In the genomic region with DNA sequence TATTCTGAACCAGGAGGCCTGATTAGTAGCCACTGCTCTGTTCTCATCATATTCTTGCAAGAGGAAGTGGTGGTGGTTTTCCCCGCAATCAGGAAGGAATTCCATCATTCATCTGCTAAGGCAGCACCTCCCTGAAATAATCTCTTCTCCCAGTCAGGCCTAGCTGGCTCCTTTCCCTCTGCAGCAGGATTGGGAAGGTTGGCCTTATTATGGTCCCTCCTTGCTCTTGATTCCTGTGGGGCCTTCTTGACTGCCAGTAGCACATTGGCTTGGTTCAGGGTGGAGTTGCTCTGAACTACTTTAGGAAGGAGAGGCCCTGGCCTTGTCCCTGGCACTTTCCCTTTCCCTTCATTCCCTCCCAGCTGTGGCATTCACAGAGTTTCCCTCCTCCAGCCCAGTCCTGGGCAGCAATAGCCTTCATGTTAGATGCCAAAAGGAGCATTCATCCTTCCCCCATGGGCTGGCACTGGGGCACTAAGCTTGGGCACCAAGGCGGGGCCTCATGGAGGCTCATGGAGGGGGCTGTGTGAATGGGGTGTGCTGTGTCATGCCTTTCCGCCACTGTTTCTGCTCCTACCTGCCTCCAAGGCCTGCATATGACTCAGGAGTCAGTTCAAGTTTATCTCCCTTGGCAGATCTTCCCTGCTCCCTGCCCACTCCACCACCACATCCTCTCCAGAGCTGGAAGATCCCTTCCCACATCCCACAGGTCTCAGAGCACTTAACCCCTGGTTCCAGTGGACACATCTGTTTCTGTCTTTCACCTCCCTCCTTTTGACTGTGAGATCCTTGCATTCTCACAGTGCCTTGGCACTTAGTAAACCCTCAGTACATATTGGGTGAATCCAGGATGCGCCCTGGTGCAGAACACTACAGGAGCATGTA, we compare ENCODE assay signal across 1 cellular context.
A peak's percentile ranks its signal among the peaks of the same experiment; 100 is the strongest.
TF ChIP-seq lines count a peak whose summit lies in the region.

No MANE protein-coding gene starts in this region.

TF ChIP-seq in K562, 482 proteins besides CTCF, POLR2A, EP300 and RAD21 (continued from another document and continues in another):
- TF ChIP-seq, protein P1, sequence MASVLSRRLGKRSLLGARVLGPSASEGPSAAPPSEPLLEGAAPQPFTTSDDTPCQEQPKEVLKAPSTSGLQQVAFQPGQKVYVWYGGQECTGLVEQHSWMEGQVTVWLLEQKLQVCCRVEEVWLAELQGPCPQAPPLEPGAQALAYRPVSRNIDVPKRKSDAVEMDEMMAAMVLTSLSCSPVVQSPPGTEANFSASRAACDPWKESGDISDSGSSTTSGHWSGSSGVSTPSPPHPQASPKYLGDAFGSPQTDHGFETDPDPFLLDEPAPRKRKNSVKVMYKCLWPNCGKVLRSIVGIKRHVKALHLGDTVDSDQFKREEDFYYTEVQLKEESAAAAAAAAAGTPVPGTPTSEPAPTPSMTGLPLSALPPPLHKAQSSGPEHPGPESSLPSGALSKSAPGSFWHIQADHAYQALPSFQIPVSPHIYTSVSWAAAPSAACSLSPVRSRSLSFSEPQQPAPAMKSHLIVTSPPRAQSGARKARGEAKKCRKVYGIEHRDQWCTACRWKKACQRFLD (CRISPR knock-in tag; IDR thresholded peaks at IDR 0.05): peak; percentile 75
- TF ChIP-seq, protein P2, sequence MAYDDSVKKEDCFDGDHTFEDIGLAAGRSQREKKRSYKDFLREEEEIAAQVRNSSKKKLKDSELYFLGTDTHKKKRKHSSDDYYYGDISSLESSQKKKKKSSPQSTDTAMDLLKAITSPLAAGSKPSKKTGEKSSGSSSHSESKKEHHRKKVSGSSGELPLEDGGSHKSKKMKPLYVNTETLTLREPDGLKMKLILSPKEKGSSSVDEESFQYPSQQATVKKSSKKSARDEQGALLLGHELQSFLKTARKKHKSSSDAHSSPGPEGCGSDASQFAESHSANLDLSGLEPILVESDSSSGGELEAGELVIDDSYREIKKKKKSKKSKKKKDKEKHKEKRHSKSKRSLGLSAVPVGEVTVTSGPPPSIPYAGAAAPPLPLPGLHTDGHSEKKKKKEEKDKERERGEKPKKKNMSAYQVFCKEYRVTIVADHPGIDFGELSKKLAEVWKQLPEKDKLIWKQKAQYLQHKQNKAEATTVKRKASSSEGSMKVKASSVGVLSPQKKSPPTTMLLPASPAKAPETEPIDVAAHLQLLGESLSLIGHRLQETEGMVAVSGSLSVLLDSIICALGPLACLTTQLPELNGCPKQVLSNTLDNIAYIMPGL (CRISPR knock-in tag; IDR thresholded peaks at IDR 0.05): no peak
- TF ChIP-seq TRIM24 (IDR thresholded peaks at IDR 0.05): no peak
- no peak for TF ChIP-seq DNMT1 (IDR thresholded peaks at IDR 0.05)
- peak; percentile 42 for TF ChIP-seq TAF7 (tag; IDR thresholded peaks at IDR 0.05)
- no peak for TF ChIP-seq EP400 (IDR thresholded peaks at IDR 0.05)
- TF ChIP-seq SMARCA4 (IDR thresholded peaks at IDR 0.05): peak; percentile 34; the same call in 1 of the 2 replicates
- TF ChIP-seq CBFA2T2 (conservative IDR thresholded peaks at IDR 0.05): peak; percentile 41; the same call in 1 of the 2 replicates
- no peak for TF ChIP-seq NFRKB (IDR thresholded peaks at IDR 0.05; ENCODE audit: low read depth)
- TF ChIP-seq, protein P3, sequence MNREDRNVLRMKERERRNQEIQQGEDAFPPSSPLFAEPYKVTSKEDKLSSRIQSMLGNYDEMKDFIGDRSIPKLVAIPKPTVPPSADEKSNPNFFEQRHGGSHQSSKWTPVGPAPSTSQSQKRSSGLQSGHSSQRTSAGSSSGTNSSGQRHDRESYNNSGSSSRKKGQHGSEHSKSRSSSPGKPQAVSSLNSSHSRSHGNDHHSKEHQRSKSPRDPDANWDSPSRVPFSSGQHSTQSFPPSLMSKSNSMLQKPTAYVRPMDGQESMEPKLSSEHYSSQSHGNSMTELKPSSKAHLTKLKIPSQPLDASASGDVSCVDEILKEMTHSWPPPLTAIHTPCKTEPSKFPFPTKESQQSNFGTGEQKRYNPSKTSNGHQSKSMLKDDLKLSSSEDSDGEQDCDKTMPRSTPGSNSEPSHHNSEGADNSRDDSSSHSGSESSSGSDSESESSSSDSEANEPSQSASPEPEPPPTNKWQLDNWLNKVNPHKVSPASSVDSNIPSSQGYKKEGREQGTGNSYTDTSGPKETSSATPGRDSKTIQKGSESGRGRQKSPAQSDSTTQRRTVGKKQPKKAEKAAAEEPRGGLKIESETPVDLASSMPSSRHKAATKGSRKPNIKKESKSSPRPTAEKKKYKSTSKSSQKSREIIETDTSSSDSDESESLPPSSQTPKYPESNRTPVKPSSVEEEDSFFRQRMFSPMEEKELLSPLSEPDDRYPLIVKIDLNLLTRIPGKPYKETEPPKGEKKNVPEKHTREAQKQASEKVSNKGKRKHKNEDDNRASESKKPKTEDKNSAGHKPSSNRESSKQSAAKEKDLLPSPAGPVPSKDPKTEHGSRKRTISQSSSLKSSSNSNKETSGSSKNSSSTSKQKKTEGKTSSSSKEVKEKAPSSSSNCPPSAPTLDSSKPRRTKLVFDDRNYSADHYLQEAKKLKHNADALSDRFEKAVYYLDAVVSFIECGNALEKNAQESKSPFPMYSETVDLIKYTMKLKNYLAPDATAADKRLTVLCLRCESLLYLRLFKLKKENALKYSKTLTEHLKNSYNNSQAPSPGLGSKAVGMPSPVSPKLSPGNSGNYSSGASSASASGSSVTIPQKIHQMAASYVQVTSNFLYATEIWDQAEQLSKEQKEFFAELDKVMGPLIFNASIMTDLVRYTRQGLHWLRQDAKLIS (CRISPR knock-in tag; IDR thresholded peaks at IDR 0.05): no peak
- no peak for TF ChIP-seq ZFP36 (IDR thresholded peaks at IDR 0.05; ENCODE audit: low read depth, low read length, partially characterized antibody)
- TF ChIP-seq ZNF134 (CRISPR knock-in tag; conservative IDR thresholded peaks at IDR 0.05): peak; percentile 57
- TF ChIP-seq, protein P4, sequence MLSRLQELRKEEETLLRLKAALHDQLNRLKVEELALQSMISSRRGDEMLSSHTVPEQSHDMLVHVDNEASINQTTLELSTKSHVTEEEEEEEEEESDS (CRISPR knock-in tag; IDR thresholded peaks at IDR 0.05): no peak
- 0 out of 2 replicates have a peak, but pooled peaks have one; percentile 23 for TF ChIP-seq GATA2 (CRISPR knock-in tag; IDR thresholded peaks at IDR 0.05)
- TF ChIP-seq ARID1B (IDR thresholded peaks at IDR 0.05): peak; percentile 50
- TF ChIP-seq ZNF408 (CRISPR knock-in tag; IDR thresholded peaks at IDR 0.05; ENCODE audit: low read depth): no peak
- no peak for TF ChIP-seq CHD1 (IDR thresholded peaks at IDR 0.05; ENCODE audit: low read length)
- TF ChIP-seq SMAD1 (IDR thresholded peaks at IDR 0.05; ENCODE audit: low read depth, low read length, partially characterized antibody): no peak
- no peak for TF ChIP-seq TSC22D4 (tag; IDR thresholded peaks at IDR 0.05)
- TF ChIP-seq PHTF2 (CRISPR knock-in tag; IDR thresholded peaks at IDR 0.05): no peak
- no peak for TF ChIP-seq PML (IDR thresholded peaks at IDR 0.05; ENCODE audit: low read length)
- no peak for TF ChIP-seq SRSF7 (optimal IDR thresholded peaks at IDR 0.05; ENCODE audit: low read depth, low read length)
- TF ChIP-seq NR2C2 (CRISPR knock-in tag; IDR thresholded peaks at IDR 0.05): no peak
- peak; percentile 47; the same call in 1 of the 2 replicates for TF ChIP-seq NR2C2 (tag; IDR thresholded peaks at IDR 0.05)
- no peak for TF ChIP-seq ZNF239 (CRISPR knock-in tag; IDR thresholded peaks at IDR 0.05)
- TF ChIP-seq, protein P5, sequence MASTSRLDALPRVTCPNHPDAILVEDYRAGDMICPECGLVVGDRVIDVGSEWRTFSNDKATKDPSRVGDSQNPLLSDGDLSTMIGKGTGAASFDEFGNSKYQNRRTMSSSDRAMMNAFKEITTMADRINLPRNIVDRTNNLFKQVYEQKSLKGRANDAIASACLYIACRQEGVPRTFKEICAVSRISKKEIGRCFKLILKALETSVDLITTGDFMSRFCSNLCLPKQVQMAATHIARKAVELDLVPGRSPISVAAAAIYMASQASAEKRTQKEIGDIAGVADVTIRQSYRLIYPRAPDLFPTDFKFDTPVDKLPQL (IDR thresholded peaks at IDR 0.05; ENCODE audit: extremely low read depth, insufficient read length): no peak
- no peak for TF ChIP-seq RBM25 (IDR thresholded peaks at IDR 0.05; ENCODE audit: low read depth, low read length, severe bottlenecking)
- TF ChIP-seq ZNF551 (CRISPR knock-in tag; IDR thresholded peaks at IDR 0.05): no peak
- no peak for TF ChIP-seq ZC3H4 (CRISPR knock-in tag; IDR thresholded peaks at IDR 0.05; ENCODE audit: borderline replicate concordance)
- TF ChIP-seq, protein P6, sequence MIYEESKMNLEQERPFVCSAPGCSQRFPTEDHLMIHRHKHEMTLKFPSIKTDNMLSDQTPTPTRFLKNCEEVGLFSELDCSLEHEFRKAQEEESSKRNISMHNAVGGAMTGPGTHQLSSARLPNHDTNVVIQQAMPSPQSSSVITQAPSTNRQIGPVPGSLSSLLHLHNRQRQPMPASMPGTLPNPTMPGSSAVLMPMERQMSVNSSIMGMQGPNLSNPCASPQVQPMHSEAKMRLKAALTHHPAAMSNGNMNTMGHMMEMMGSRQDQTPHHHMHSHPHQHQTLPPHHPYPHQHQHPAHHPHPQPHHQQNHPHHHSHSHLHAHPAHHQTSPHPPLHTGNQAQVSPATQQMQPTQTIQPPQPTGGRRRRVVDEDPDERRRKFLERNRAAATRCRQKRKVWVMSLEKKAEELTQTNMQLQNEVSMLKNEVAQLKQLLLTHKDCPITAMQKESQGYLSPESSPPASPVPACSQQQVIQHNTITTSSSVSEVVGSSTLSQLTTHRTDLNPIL (CRISPR knock-in tag; IDR thresholded peaks at IDR 0.05): no peak
- TF ChIP-seq HNRNPL (IDR thresholded peaks at IDR 0.05; ENCODE audit: low read depth, low read length): no peak
- TF ChIP-seq NRF1 (conservative IDR thresholded peaks at IDR 0.05 in 1 of 2, IDR thresholded peaks at IDR 0.05 in 1 of 2): no peak
- no peak for TF ChIP-seq DMBX1 (CRISPR knock-in tag; IDR thresholded peaks at IDR 0.05; ENCODE audit: borderline replicate concordance)
- no peak for TF ChIP-seq NCOA6 (IDR thresholded peaks at IDR 0.05)
- TF ChIP-seq, protein P7, sequence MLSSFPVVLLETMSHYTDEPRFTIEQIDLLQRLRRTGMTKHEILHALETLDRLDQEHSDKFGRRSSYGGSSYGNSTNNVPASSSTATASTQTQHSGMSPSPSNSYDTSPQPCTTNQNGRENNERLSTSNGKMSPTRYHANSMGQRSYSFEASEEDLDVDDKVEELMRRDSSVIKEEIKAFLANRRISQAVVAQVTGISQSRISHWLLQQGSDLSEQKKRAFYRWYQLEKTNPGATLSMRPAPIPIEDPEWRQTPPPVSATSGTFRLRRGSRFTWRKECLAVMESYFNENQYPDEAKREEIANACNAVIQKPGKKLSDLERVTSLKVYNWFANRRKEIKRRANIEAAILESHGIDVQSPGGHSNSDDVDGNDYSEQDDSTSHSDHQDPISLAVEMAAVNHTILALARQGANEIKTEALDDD (IDR thresholded peaks at IDR 0.05): no peak
- TF ChIP-seq, protein P8, sequence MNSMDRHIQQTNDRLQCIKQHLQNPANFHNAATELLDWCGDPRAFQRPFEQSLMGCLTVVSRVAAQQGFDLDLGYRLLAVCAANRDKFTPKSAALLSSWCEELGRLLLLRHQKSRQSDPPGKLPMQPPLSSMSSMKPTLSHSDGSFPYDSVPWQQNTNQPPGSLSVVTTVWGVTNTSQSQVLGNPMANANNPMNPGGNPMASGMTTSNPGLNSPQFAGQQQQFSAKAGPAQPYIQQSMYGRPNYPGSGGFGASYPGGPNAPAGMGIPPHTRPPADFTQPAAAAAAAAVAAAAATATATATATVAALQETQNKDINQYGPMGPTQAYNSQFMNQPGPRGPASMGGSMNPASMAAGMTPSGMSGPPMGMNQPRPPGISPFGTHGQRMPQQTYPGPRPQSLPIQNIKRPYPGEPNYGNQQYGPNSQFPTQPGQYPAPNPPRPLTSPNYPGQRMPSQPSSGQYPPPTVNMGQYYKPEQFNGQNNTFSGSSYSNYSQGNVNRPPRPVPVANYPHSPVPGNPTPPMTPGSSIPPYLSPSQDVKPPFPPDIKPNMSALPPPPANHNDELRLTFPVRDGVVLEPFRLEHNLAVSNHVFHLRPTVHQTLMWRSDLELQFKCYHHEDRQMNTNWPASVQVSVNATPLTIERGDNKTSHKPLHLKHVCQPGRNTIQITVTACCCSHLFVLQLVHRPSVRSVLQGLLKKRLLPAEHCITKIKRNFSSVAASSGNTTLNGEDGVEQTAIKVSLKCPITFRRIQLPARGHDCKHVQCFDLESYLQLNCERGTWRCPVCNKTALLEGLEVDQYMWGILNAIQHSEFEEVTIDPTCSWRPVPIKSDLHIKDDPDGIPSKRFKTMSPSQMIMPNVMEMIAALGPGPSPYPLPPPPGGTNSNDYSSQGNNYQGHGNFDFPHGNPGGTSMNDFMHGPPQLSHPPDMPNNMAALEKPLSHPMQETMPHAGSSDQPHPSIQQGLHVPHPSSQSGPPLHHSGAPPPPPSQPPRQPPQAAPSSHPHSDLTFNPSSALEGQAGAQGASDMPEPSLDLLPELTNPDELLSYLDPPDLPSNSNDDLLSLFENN (IDR thresholded peaks at IDR 0.05; ENCODE audit: low read depth in 2 of 2, low read length in 2 of 2): no peak
- TF ChIP-seq, protein P9, sequence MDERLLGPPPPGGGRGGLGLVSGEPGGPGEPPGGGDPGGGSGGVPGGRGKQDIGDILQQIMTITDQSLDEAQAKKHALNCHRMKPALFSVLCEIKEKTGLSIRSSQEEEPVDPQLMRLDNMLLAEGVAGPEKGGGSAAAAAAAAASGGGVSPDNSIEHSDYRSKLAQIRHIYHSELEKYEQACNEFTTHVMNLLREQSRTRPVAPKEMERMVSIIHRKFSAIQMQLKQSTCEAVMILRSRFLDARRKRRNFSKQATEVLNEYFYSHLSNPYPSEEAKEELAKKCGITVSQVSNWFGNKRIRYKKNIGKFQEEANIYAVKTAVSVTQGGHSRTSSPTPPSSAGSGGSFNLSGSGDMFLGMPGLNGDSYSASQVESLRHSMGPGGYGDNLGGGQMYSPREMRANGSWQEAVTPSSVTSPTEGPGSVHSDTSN (CRISPR knock-in tag; IDR thresholded peaks at IDR 0.05; ENCODE audit: low read depth): no peak
- TF ChIP-seq, protein P9 (tag; conservative IDR thresholded peaks at IDR 0.05; ENCODE audit: low read depth): no peak
- no peak for TF ChIP-seq ZKSCAN8 (CRISPR knock-in tag; IDR thresholded peaks at IDR 0.05)
- TF ChIP-seq PHB (CRISPR knock-in tag; IDR thresholded peaks at IDR 0.05): no peak
- TF ChIP-seq ZNF140 (CRISPR knock-in tag; IDR thresholded peaks at IDR 0.05): no peak
- no peak for TF ChIP-seq CBX5 (IDR thresholded peaks at IDR 0.05; ENCODE audit: borderline replicate concordance, low read depth)
- TF ChIP-seq CEBPG (CRISPR knock-in tag; IDR thresholded peaks at IDR 0.05): no peak
- TF ChIP-seq CEBPG (tag; conservative IDR thresholded peaks at IDR 0.05 in 1 of 2, IDR thresholded peaks at IDR 0.05 in 1 of 2): no peak
- TF ChIP-seq, protein P10, sequence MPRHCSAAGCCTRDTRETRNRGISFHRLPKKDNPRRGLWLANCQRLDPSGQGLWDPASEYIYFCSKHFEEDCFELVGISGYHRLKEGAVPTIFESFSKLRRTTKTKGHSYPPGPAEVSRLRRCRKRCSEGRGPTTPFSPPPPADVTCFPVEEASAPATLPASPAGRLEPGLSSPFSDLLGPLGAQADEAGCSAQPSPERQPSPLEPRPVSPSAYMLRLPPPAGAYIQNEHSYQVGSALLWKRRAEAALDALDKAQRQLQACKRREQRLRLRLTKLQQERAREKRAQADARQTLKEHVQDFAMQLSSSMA (CRISPR knock-in tag; IDR thresholded peaks at IDR 0.05): no peak
- TF ChIP-seq NFE2 (IDR thresholded peaks at IDR 0.05; ENCODE audit: low read depth): peak; percentile 46; the same call in 1 of the 2 replicates
